In genomic region chr12:563250-563781, GRCh38 we compare ENCODE assay signal across 8 cellular contexts.
A peak's percentile ranks its signal among the peaks of the same experiment; 100 is the strongest.
DNase-seq lines count a peak whose midpoint lies in the region; ATAC-seq and TF ChIP-seq lines count a peak whose summit lies in the region.

No MANE protein-coding gene starts in this region.

- no peaks in the 10 kb centered on the region for H3K36me3 ChIP-seq in BLaER1
- H3K36me3 ChIP-seq in mucosa of descending colon (ENCODE audit: low read depth) = no peaks in the 10 kb centered on the region
- no peaks in the 10 kb centered on the region for H3K36me3 ChIP-seq in body of pancreas (replicated peaks in 1 of 2; ENCODE audit: insufficient read depth in 1 of 2, low read depth in 2 of 2)

- peak overlapping the region; percentile 52 for H3K4me3 Mint-ChIP-seq in activated T-cell treated with anti-CD3 and anti-CD28 coated beads, Interleukin-2, amount 50 U/mL, for 24 hours

- WGBS in body of pancreas, 2 donors = 48 to 63% methylated on average over 8 of the region's 8 CpGs

- H3K4me1 Mint-ChIP-seq in activated T-cell treated with anti-CD3 and anti-CD28 coated beads, Interleukin-2, amount 50 U/mL, for 24 hours (ENCODE audit: low read depth) = peaks cover 66% of the 10 kb centered on the region

- peak overlapping the region; percentile 97 for H3K4me2 ChIP-seq in BLaER1

- H3K27me3 ChIP-seq in BLaER1 = no peaks in the 10 kb centered on the region
- H3K27me3 ChIP-seq in body of pancreas = no peaks in the 10 kb centered on the region

- H3K9me3 ChIP-seq in BLaER1 (no peaks in the 10 kb centered on the region), mucosa of descending colon (no peaks in the 10 kb centered on the region), body of pancreas (no peaks in the 10 kb centered on the region)

- H3K27me3 Mint-ChIP-seq in activated T-cell treated with anti-CD3 and anti-CD28 coated beads, Interleukin-2, amount 50 U/mL, for 24 hours = no peaks in the 10 kb centered on the region

- TF ChIP-seq CTCF in NB4 (IDR thresholded peaks at IDR 0.05; ENCODE audit: low read depth, low read length) (no peak), mucosa of descending colon (IDR thresholded peaks at IDR 0.05) (no peak), body of pancreas (IDR thresholded peaks at IDR 0.05) (no peak)

- peaks cover 15% of the 10 kb centered on the region for H3K36me3 Mint-ChIP-seq in activated T-cell treated with anti-CD3 and anti-CD28 coated beads, Interleukin-2, amount 50 U/mL, for 24 hours (ENCODE audit: low read depth)

- no peaks in the 10 kb centered on the region for H3K9me3 Mint-ChIP-seq in activated T-cell treated with anti-CD3 and anti-CD28 coated beads, Interleukin-2, amount 50 U/mL, for 24 hours

- no peak for TF ChIP-seq POLR2A in NB4 (IDR thresholded peaks at IDR 0.05; ENCODE audit: extremely low read depth, insufficient read length)
- no peak for TF ChIP-seq POLR2A in body of pancreas (IDR thresholded peaks at IDR 0.05)

- H3K4me3 ChIP-seq in BLaER1 = peak overlapping the region; percentile 27; the same call in 1 of the 2 replicates
- peak overlapping the region; percentile 36 for H3K4me3 ChIP-seq in NB4 (ENCODE audit: low read depth, low read length)
- no peak overlapping the region for H3K4me3 ChIP-seq in mucosa of descending colon
- no peak overlapping the region for H3K4me3 ChIP-seq in body of pancreas

- intact Hi-C loops in mucosa of descending colon (cut with DNase I, micrococcal nuclease) (no loop called here), body of pancreas (cut with DNase I) (loop anchor here (10.0 kb wide), 1 partner anchor 391 kb away; no protein-coding TSS in a partner anchor)

- DNase-seq in NB4 (ENCODE audit: low read depth) (peak; percentile 98), mucosa of descending colon (peak in 1 of 3 donors; percentile 72), epidermal melanocyte (ENCODE audit: insufficient read length, low spot score) (no peak), body of pancreas (no peak)
- DNase-seq in activated T-cell treated with anti-CD3 and anti-CD28 coated beads, Interleukin-2, amount 50 U/mL, for 24 hours = no peak

- ATAC-seq in mucosa of descending colon (peak; percentile 52), HG03039 (IDR thresholded peaks at IDR 0.05; ENCODE audit: unreplicated experiment) (no peak), body of pancreas (no peak), HG02798 (IDR thresholded peaks at IDR 0.05; ENCODE audit: poor library complexity, unreplicated experiment) (no peak)

- H3K4me1 ChIP-seq in BLaER1 (peaks cover 80% of the 10 kb centered on the region), mucosa of descending colon (ENCODE audit: low read depth) (no peaks in the 10 kb centered on the region), body of pancreas (no peaks in the 10 kb centered on the region)

- H3K27ac Mint-ChIP-seq in activated T-cell treated with anti-CD3 and anti-CD28 coated beads, Interleukin-2, amount 50 U/mL, for 24 hours = peak overlapping the region; percentile 82

- H3K27ac ChIP-seq in BLaER1 (peak overlapping the region; percentile 32), body of pancreas (no peak overlapping the region)

- H4K20me1 ChIP-seq in BLaER1 = peaks cover 18% of the 10 kb centered on the region; the same call in 1 of the 2 replicates

- peak overlapping the region; percentile 33; the same call in 1 of the 2 replicates for H3K9ac ChIP-seq in BLaER1

Comparison
In these comparisons a context has a peak if more than half of its experiments do, and no peak if none do; other contexts are left out.
1. H3K4me3 ChIP-seq: peak in BLaER1 (single experiment) and NB4 (single experiment); none in mucosa of descending colon (single experiment) and body of pancreas (0 of 2).